ENCODE assay signal across 13 cellular contexts in genomic region chrX:150704030-150704613, GRCh38. TPM values are rescaled to one million over a fixed set of nuclear protein-coding genes. Genes with fewer than 3 reads are reported as not detected.
DNase-seq lines count a peak whose midpoint lies in the region; ATAC-seq and TF ChIP-seq lines count a peak whose summit lies in the region.
"Had no signal": no experiment of that assay in that cellular context is flagged by ENCODE, and none has a peak within 500 bp of the region (broad histone marks: within the 10 kb centered on the region; RNA-seq: fewer than 3 reads in every experiment).

No MANE protein-coding gene starts in this region.

- H3K27ac Mint-ChIP-seq in activated naive CD4-positive, alpha-beta T cell treated with anti-CD3 and anti-CD28 coated beads for 36 hours, result peak overlapping the region; percentile 89
- H3K27ac Mint-ChIP-seq in activated naive CD4-positive, alpha-beta T cell treated with anti-CD3 and anti-CD28 coated beads, Interleukin-2, amount 50 U/mL, for 24 hours, result peak overlapping the region; percentile 85
- H3K27ac Mint-ChIP-seq in stimulated activated naive CD8-positive, alpha-beta T cell treated with anti-CD3 and anti-CD28 coated beads, Interleukin-15, Interleukin-2, amounts not matched to agents 100 ng/mL and 50 ng/mL, for 24 hours, result peak overlapping the region; percentile 90

- peak; percentile 55 for DNase-seq in activated naive CD4-positive, alpha-beta T cell treated with anti-CD3 and anti-CD28 coated beads for 36 hours
- no peak for DNase-seq in activated naive CD4-positive, alpha-beta T cell treated with anti-CD3 and anti-CD28 coated beads, Interleukin-2, amount 50 U/mL, for 16 hours
- DNase-seq in fibroblast of villous mesenchyme (ENCODE audit: low read depth) (peak; percentile 22), NCI-H1417 (lab: John Stamatoyannopoulos, UW) (no peak), NCI-H526 (lab: John Stamatoyannopoulos, UW) (no peak)
- DNase-seq: immature natural killer cell, RPMI8226 had no signal

- TF ChIP-seq CTCF in fibroblast of villous mesenchyme (IDR thresholded peaks at IDR 0.05; ENCODE audit: insufficient read depth, low read depth, low read length), result no peak

- peaks cover 51% of the 10 kb centered on the region for H3K4me1 Mint-ChIP-seq in activated naive CD4-positive, alpha-beta T cell treated with anti-CD3 and anti-CD28 coated beads for 36 hours (ENCODE audit: low read depth)
- H3K4me1 Mint-ChIP-seq in activated naive CD4-positive, alpha-beta T cell treated with anti-CD3 and anti-CD28 coated beads, Interleukin-2, amount 50 U/mL, for 24 hours, result peaks cover 44% of the 10 kb centered on the region
- H3K4me1 Mint-ChIP-seq in stimulated activated naive CD8-positive, alpha-beta T cell treated with anti-CD3 and anti-CD28 coated beads, Interleukin-15, Interleukin-2, amounts not matched to agents 100 ng/mL and 50 ng/mL, for 24 hours (ENCODE audit: low read depth), result peaks cover 57% of the 10 kb centered on the region
- H3K4me1 Mint-ChIP-seq: neural crest cell had no signal

- intact Hi-C loops in activated naive CD4-positive, alpha-beta T cell treated with anti-CD3 and anti-CD28 coated beads for 36 hours (cut with micrococcal nuclease), result loop anchor here (1.0 to 2.0 kb wide), 3 partner anchors 9 to 129 kb away; no protein-coding TSS in a partner anchor

- CTCF ChIA-PET in activated naive CD4-positive, alpha-beta T cell treated with anti-CD3 and anti-CD28 coated beads for 36 hours (lab: Charles Lee), result interaction anchor here (1.8 kb wide), 1 partner anchor 11 kb away, joined by 9 read pairs; no protein-coding TSS in a partner anchor

- H3K4me3 Mint-ChIP-seq in activated naive CD4-positive, alpha-beta T cell treated with anti-CD3 and anti-CD28 coated beads for 36 hours, result no peak overlapping the region
- peak overlapping the region; percentile 33 for H3K4me3 Mint-ChIP-seq in activated naive CD4-positive, alpha-beta T cell treated with anti-CD3 and anti-CD28 coated beads, Interleukin-2, amount 50 U/mL, for 24 hours
- peak overlapping the region; percentile 55 for H3K4me3 Mint-ChIP-seq in stimulated activated naive CD8-positive, alpha-beta T cell treated with anti-CD3 and anti-CD28 coated beads, Interleukin-15, Interleukin-2, amounts not matched to agents 100 ng/mL and 50 ng/mL, for 24 hours
- H3K4me3 Mint-ChIP-seq: immature natural killer cell, neural crest cell had no signal

- ATAC-seq in GM19395 (IDR thresholded peaks at IDR 0.05; ENCODE audit: unreplicated experiment), result no peak
- ATAC-seq: esophagus mucosa had no signal

- no peaks in the 10 kb centered on the region for H3K27me3 Mint-ChIP-seq in activated naive CD4-positive, alpha-beta T cell treated with anti-CD3 and anti-CD28 coated beads for 36 hours (ENCODE audit: low read depth)
- H3K27me3 Mint-ChIP-seq in activated naive CD4-positive, alpha-beta T cell treated with anti-CD3 and anti-CD28 coated beads, Interleukin-2, amount 50 U/mL, for 24 hours, result no peaks in the 10 kb centered on the region
- H3K27me3 Mint-ChIP-seq in stimulated activated naive CD8-positive, alpha-beta T cell treated with anti-CD3 and anti-CD28 coated beads, Interleukin-15, Interleukin-2, amounts not matched to agents 100 ng/mL and 50 ng/mL, for 24 hours, result no peaks in the 10 kb centered on the region

- no peak overlapping the region for H3K4me3 ChIP-seq in fibroblast of villous mesenchyme (ENCODE audit: low read depth, low read length)
- H3K4me3 ChIP-seq: BLaER1 had no signal

- H3K9me3 Mint-ChIP-seq in activated naive CD4-positive, alpha-beta T cell treated with anti-CD3 and anti-CD28 coated beads for 36 hours, result no peaks in the 10 kb centered on the region
- no peaks in the 10 kb centered on the region for H3K9me3 Mint-ChIP-seq in activated naive CD4-positive, alpha-beta T cell treated with anti-CD3 and anti-CD28 coated beads, Interleukin-2, amount 50 U/mL, for 24 hours
- H3K9me3 Mint-ChIP-seq in stimulated activated naive CD8-positive, alpha-beta T cell treated with anti-CD3 and anti-CD28 coated beads, Interleukin-15, Interleukin-2, amounts not matched to agents 100 ng/mL and 50 ng/mL, for 24 hours, result no peaks in the 10 kb centered on the region
- H3K9me3 Mint-ChIP-seq: immature natural killer cell had no signal

- peaks cover 31% of the 10 kb centered on the region for H3K36me3 Mint-ChIP-seq in activated naive CD4-positive, alpha-beta T cell treated with anti-CD3 and anti-CD28 coated beads for 36 hours (ENCODE audit: low read depth)
- H3K36me3 Mint-ChIP-seq in activated naive CD4-positive, alpha-beta T cell treated with anti-CD3 and anti-CD28 coated beads, Interleukin-2, amount 50 U/mL, for 24 hours, result peaks cover 24% of the 10 kb centered on the region
- peaks cover 48% of the 10 kb centered on the region for H3K36me3 Mint-ChIP-seq in stimulated activated naive CD8-positive, alpha-beta T cell treated with anti-CD3 and anti-CD28 coated beads, Interleukin-15, Interleukin-2, amounts not matched to agents 100 ng/mL and 50 ng/mL, for 24 hours (ENCODE audit: low read depth)

RNA-seq across cellular contexts. Expression of gene MTMR1, which starts 10.9 kb away (rescaled TPM):
- total RNA-seq in activated naive CD4-positive, alpha-beta T cell treated with anti-CD3 and anti-CD28 coated beads for 36 hours, result 10 to 100 TPM; 63.6 to 65.7 TPM
- 15.5 and 30.2 TPM in 2 replicates for total RNA-seq in fibroblast of villous mesenchyme

Comparison
In these comparisons a context has a peak if more than half of its experiments do, and no peak if none do; other contexts are left out.
1. DNase-seq: peak in activated naive CD4-positive, alpha-beta T cell treated with anti-CD3 and anti-CD28 coated beads for 36 hours (single experiment) and fibroblast of villous mesenchyme (single experiment); none in activated naive CD4-positive, alpha-beta T cell treated with anti-CD3 and anti-CD28 coated beads, Interleukin-2, amount 50 U/mL, for 16 hours (single experiment), NCI-H1417 (0 of 3) and NCI-H526 (0 of 2).
2. Peak in every context shown above with its lines, with median percentiles within 50 percentile points of each other: H3K27ac Mint-ChIP-seq.